In the genomic region with DNA sequence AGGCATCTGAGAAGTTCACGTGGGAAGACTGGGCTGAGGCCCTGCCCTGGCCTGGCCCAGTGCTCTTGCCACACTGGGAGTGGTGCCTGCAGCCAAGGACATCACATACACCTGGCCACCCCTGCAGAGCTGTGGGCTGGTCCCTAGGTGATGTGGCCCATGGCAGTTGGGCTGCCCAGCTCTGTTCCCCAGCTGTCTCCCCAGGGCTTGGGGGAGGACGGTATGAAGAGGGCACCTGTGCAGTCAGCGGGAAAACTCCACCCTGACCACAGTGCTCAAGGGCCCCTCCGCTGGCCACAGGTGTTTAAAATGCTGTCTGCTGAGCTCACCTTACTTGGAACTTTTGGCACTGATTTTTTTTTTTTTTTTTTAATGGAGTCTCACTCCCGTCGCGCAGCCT, we compare ENCODE assay signal across 15 cellular contexts.
DNase-seq lines count a peak whose midpoint lies in the region; ATAC-seq and TF ChIP-seq lines count a peak whose summit lies in the region.
"Had no signal": no experiment of that assay in that cellular context is flagged by ENCODE, and none has a peak within 500 bp of the region (broad histone marks: within the 10 kb centered on the region; RNA-seq: fewer than 3 reads in every experiment).

No MANE protein-coding gene starts in this region.

- no peak overlapping the region for H3K4me3 ChIP-seq in CD4-positive, CD25-positive, alpha-beta regulatory T cell (ENCODE audit: low read depth, low read length)
- H3K4me3 ChIP-seq in GM06990 (replicated peaks; ENCODE audit: low read depth, low read length) (no peak overlapping the region), mucosa of descending colon (no peak overlapping the region), GM23248 (no peak overlapping the region)

- no peak overlapping the region for H3K9ac ChIP-seq in GM23248

- peaks cover 0 to 2% (median 0%) of the 10 kb centered on the region in 7 donors for H3K9me3 Mint-ChIP-seq in CD4-positive, CD25-positive, alpha-beta regulatory T cell
- H3K9me3 Mint-ChIP-seq: H9; T-helper 1 cell treated with Interleukin-12 subunit alpha and Interleukin-12 subunit beta and Interleukin-4 antibody, amounts not matched to agents 30 μg/mL and 1 μg/mL, for 36 hours had no signal

- in situ Hi-C loops in GM23248 (cut with MboI) = no loop called here

- H3K9me3 ChIP-seq in CD4-positive, CD25-positive, alpha-beta regulatory T cell (ENCODE audit: control insufficient read depth in 2 of 2, low read length in 2 of 2) = no peaks in the 10 kb centered on the region
- H3K9me3 ChIP-seq in mucosa of descending colon (no peaks in the 10 kb centered on the region), GM23248 (ENCODE audit: low read depth) (no peaks in the 10 kb centered on the region)

- H3F3A ChIP-seq in GM23248 (ENCODE audit: insufficient read depth) = peaks cover 1% of the 10 kb centered on the region

- TF ChIP-seq CTCF in GM06990 (IDR thresholded peaks at IDR 0.05; ENCODE audit: insufficient read depth, low read length, poor library complexity, severe bottlenecking) (no peak), mucosa of descending colon (IDR thresholded peaks at IDR 0.05) (no peak)

- 81 to 87% methylated on average over 6 to 7 of the region's 7 CpGs for WGBS in GM23248 (ENCODE audit: low coverage in 1 of 2, low lambda C conversion rate in 2 of 2, missing lambda C conversion rate in 2 of 2), 2 experiments

- no peak for DNase-seq in CD4-positive, CD25-positive, alpha-beta regulatory T cell
- DNase-seq in GM06990 (ENCODE audit: extremely low read depth, insufficient read length) (peak; percentile 34), RPMI8226 (peak; percentile 96), mucosa of descending colon (no peak), GM23248 (no peak), T1000 (lab: John Stamatoyannopoulos, UW) (no peak), NCI-H2107 treated with DMSO at 0.1 percent for 48 hours (lab: John Stamatoyannopoulos, UW; ENCODE audit: unreplicated experiment) (no peak)
- DNase-seq: H9, MV-4-11, NCI-H1417 treated with DMSO at 0.1 percent for 48 hours, NCI-H2029 treated with DMSO at 0.1 percent for 48 hours, NCI-H226, NCI-H69, SHP77 treated with DMSO at 0.1 percent for 48 hours had no signal

- H4K20me1 ChIP-seq in GM23248 (ENCODE audit: insufficient read depth) = no peaks in the 10 kb centered on the region

- no peaks in the 10 kb centered on the region for H3K36me3 Mint-ChIP-seq in CD4-positive, CD25-positive, alpha-beta regulatory T cell

- H3K27me3 Mint-ChIP-seq in CD4-positive, CD25-positive, alpha-beta regulatory T cell = no peaks in the 10 kb centered on the region

- H3K9me2 ChIP-seq in GM23248 (ENCODE audit: insufficient read depth) = no peaks in the 10 kb centered on the region

- intact Hi-C loops in mucosa of descending colon (cut with DNase I, micrococcal nuclease) = no loop called here

- H3K4me2 ChIP-seq in GM23248 (ENCODE audit: unreplicated experiment) = no peak overlapping the region

- no peaks in the 10 kb centered on the region for H3K27me3 ChIP-seq in CD4-positive, CD25-positive, alpha-beta regulatory T cell (ENCODE audit: control insufficient read depth, insufficient read depth, low read length)
- H3K27me3 ChIP-seq in GM06990 (replicated peaks; ENCODE audit: control insufficient read depth, insufficient read depth, low read length) = no peaks in the 10 kb centered on the region
- H3K27me3 ChIP-seq in GM23248 (replicated peaks; ENCODE audit: insufficient read depth) = 0 out of 2 replicates have a peak, but pooled peaks cover 3% of the 10 kb centered on the region

- no peak overlapping the region for H3K27ac ChIP-seq in CD4-positive, CD25-positive, alpha-beta regulatory T cell (ENCODE audit: insufficient read depth, low read length, poor library complexity, severe bottlenecking)
- H3K27ac ChIP-seq in GM23248 = no peak overlapping the region

- peak overlapping the region in 2 of 3 donors; percentile 38 to 51 for H3K27ac Mint-ChIP-seq in CD4-positive, CD25-positive, alpha-beta regulatory T cell

- H3K4me1 Mint-ChIP-seq in CD4-positive, CD25-positive, alpha-beta regulatory T cell = peaks cover 13 to 82% (median 43%) of the 10 kb centered on the region in 4 donors

- no peaks in the 10 kb centered on the region for H3K79me2 ChIP-seq in GM23248 (ENCODE audit: insufficient read depth)

- peak overlapping the region in 3 of 4 donors; percentile 28 to 89 (median 61) for H3K4me3 Mint-ChIP-seq in CD4-positive, CD25-positive, alpha-beta regulatory T cell
- H3K4me3 Mint-ChIP-seq: H9 had no signal

- ATAC-seq in CD4-positive, CD25-positive, alpha-beta regulatory T cell (ENCODE audit: low read depth in 2 of 2) = no peak
- ATAC-seq in mucosa of descending colon = peak; percentile 45

- H3K4me1 ChIP-seq in CD4-positive, CD25-positive, alpha-beta regulatory T cell (ENCODE audit: control insufficient read depth, insufficient read depth, low read length, poor library complexity, severe bottlenecking) = peaks cover 76% of the 10 kb centered on the region
- H3K4me1 ChIP-seq in mucosa of descending colon (ENCODE audit: low read depth) (no peaks in the 10 kb centered on the region), GM23248 (ENCODE audit: insufficient read depth) (peaks cover 4% of the 10 kb centered on the region)

- no peaks in the 10 kb centered on the region for H3K36me3 ChIP-seq in CD4-positive, CD25-positive, alpha-beta regulatory T cell (ENCODE audit: control insufficient read depth, insufficient read depth, low read length)
- H3K36me3 ChIP-seq in GM06990 (ENCODE audit: control insufficient read depth, insufficient read depth, low read length) = no peaks in the 10 kb centered on the region
- H3K36me3 ChIP-seq in mucosa of descending colon (ENCODE audit: low read depth) = no peaks in the 10 kb centered on the region
- H3K36me3 ChIP-seq in GM23248 (ENCODE audit: low read depth) = no peaks in the 10 kb centered on the region

- no peak overlapping the region for H2AFZ ChIP-seq in GM23248

Comparison
In these comparisons a context has a peak if more than half of its experiments do, and no peak if none do; other contexts are left out.
1. DNase-seq: peak in GM06990 (single experiment) and RPMI8226 (single experiment); none in CD4-positive, CD25-positive, alpha-beta regulatory T cell (0 of 3), mucosa of descending colon (0 of 3), GM23248 (single experiment), T1000 (single experiment) and NCI-H2107 treated with DMSO at 0.1 percent for 48 hours (single experiment).